In genomic region chr1:104531990-104532389, GRCh38 we compare ENCODE assay signal across 17 cellular contexts.
DNase-seq lines count a peak whose midpoint lies in the region; ATAC-seq and FAIRE-seq lines count a peak whose summit lies in the region.
"Had no signal": no experiment of that assay in that cellular context is flagged by ENCODE, and none has a peak within 500 bp of the region (broad histone marks: within the 10 kb centered on the region; RNA-seq: fewer than 3 reads in every experiment).

No MANE protein-coding gene starts in this region.

- FAIRE-seq in A204.1 (lab: Jason Lieb, UNC) (peak; percentile 72), G401.6 (lab: Jason Lieb, UNC) (peak; percentile 55), endometrium (lab: Jason Lieb, UNC) (peak; percentile 33)
- FAIRE-seq: GM12878, H54 had no signal

- no peak for ATAC-seq in GM19324 (IDR thresholded peaks at IDR 0.05; ENCODE audit: low FRiP score, unreplicated experiment)
- ATAC-seq: CD8-positive, alpha-beta T cell; GM12878 had no signal

- no peak for DNase-seq in NCI-H748 (lab: John Stamatoyannopoulos, UW; ENCODE audit: unreplicated experiment)
- no peak for DNase-seq in stimulated activated naive CD4-positive, alpha-beta T cell (lab: John Stamatoyannopoulos, UW)
- DNase-seq: 8988T; Caco-2; CD4-positive, CD25-positive, alpha-beta regulatory T cell; CD8-positive, alpha-beta T cell; DMS153; DND-41; GDM1; GOT3; HFFc6 had no signal
